Comparison of ENCODE assay signal across 10 cellular contexts in the genomic region with DNA sequence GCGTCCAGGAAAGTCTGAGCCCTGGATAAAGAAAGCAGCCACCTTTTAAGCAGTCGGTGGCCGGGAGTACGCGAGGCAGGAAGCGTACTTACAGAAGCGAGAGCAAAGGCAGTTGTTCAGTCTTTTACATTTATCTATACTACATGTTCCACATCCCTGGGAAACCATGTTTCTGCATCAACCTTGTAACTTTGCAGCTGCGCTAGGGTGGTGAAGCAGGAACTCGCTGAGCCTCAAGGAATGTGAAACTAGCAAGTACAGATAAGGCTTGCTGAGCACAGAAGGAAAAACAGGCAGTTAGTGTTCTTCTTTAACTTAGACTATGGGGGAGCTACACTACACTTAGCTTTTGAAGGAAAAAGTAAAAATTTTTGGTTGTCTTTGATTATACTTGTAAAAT. TPM values are rescaled to one million over a fixed set of nuclear protein-coding genes. Genes with fewer than 3 reads are reported as not detected.
DNase-seq lines count a peak whose midpoint lies in the region; ATAC-seq and TF ChIP-seq lines count a peak whose summit lies in the region.
"Not testable (repeated sequence)": the region's sequence is repeated elsewhere in the genome, so short reads cannot be mapped to it uniquely, and the experiment has no call there.
"Had no signal": no experiment of that assay in that cellular context is flagged by ENCODE, and none has a peak within 500 bp of the region (broad histone marks: within the 10 kb centered on the region; RNA-seq: fewer than 3 reads in every experiment).

No MANE protein-coding gene starts in this region.

- intact Hi-C loops in activated B cell treated with CpG ODN at 0.5 μM for 24 hours (cut with micrococcal nuclease); naive thymus-derived CD4-positive, alpha-beta T cell (cut with micrococcal nuclease): not testable (repeated sequence)
- intact Hi-C loops in left ventricle myocardium inferior (cut with micrococcal nuclease) (loop anchor here (10.0 kb wide), 1 partner anchor 56 kb away; no protein-coding TSS in a partner anchor), testis (cut with DNase I; ENCODE audit: low total_unique reads) (loop anchor here (10.0 kb wide), 1 partner anchor 56 kb away; no protein-coding TSS in a partner anchor)

- not testable (repeated sequence) for H3K9me3 Mint-ChIP-seq in activated B cell treated with CpG ODN at 0.5 μM for 24 hours; activated naive CD8-positive, alpha-beta T cell (ENCODE audit: low read depth); naive thymus-derived CD4-positive, alpha-beta T cell

- not testable (repeated sequence) for H4K20me1 ChIP-seq in BLaER1 treated with 17β-estradiol and CSF1 and Interleukin-3, amounts not matched to agents 10 nM and 100 nM

- POLR2A ChIA-PET in activated B cell treated with CpG ODN at 0.5 μM for 24 hours (lab: Charles Lee) = interaction anchor here (1.2 to 1.3 kb wide), 2 partner anchors 30 to 41 kb away, joined by 3 read pairs; no protein-coding TSS in a partner anchor
- POLR2A ChIA-PET in naive thymus-derived CD4-positive, alpha-beta T cell (lab: Charles Lee) = interaction anchor here (0.8 to 16.9 kb wide), 3 partner anchors 12 to 56 kb away, joined by 3 to 480 read pairs (median 4); no protein-coding TSS in a partner anchor

- 9 to 13% methylated on average over 9 of the region's 9 CpGs for WGBS in testis, 2 donors

- not testable (repeated sequence) for H3K9me3 ChIP-seq in BLaER1 treated with 17β-estradiol and CSF1 and Interleukin-3, amounts not matched to agents 10 nM and 100 nM (replicated peaks in 1 of 11); left ventricle myocardium inferior (replicated peaks); naive thymus-derived CD4-positive, alpha-beta T cell (ENCODE audit: control insufficient read depth in 2 of 3, low read length in 3 of 3); testis

- not testable (repeated sequence) for H3K4me3 ChIP-seq in BLaER1 treated with 17β-estradiol and CSF1 and Interleukin-3, amounts not matched to agents 10 nM and 100 nM; choroid plexus epithelial cell (ENCODE audit: low read depth, low read length); naive thymus-derived CD4-positive, alpha-beta T cell (ENCODE audit: low read length)
- peak overlapping the region; percentile 27 for H3K4me3 ChIP-seq in left ventricle myocardium inferior
- H3K4me3 ChIP-seq in testis = peak overlapping the region in 1 of 2 donors; percentile 27

- peaks cover 16% of the 10 kb centered on the region for H3K4me1 Mint-ChIP-seq in activated B cell treated with CpG ODN at 0.5 μM for 24 hours
- H3K4me1 Mint-ChIP-seq in activated naive CD8-positive, alpha-beta T cell (ENCODE audit: low read depth) = peaks cover 20% of the 10 kb centered on the region
- peaks cover 9 to 48% (median 38%) of the 10 kb centered on the region in 7 donors for H3K4me1 Mint-ChIP-seq in naive thymus-derived CD4-positive, alpha-beta T cell

- H3K4me2 ChIP-seq in BLaER1 treated with 17β-estradiol and CSF1 and Interleukin-3, amounts not matched to agents 10 nM and 100 nM = peak overlapping the region; percentile 33 to 69 (median 56)

- H3K36me3 ChIP-seq in BLaER1 treated with 17β-estradiol and CSF1 and Interleukin-3, amounts not matched to agents 10 nM and 100 nM; left ventricle myocardium inferior; naive thymus-derived CD4-positive, alpha-beta T cell (ENCODE audit: control insufficient read depth in 2 of 3, insufficient read depth in 3 of 3, low read length in 3 of 3); testis (ENCODE audit: low read depth, missing control alignments): not testable (repeated sequence)

- H3K9ac ChIP-seq in BLaER1 treated with 17β-estradiol and CSF1 and Interleukin-3, amounts not matched to agents 10 nM and 100 nM = not testable (repeated sequence)

- DNase-seq in MV-4-11 (lab: John Stamatoyannopoulos, UW) = peak; percentile 73
- not testable (repeated sequence) for DNase-seq in activated B cell treated with CpG ODN at 0.5 μM for 24 hours, left ventricle myocardium inferior
- DNase-seq in choroid plexus epithelial cell (ENCODE audit: low read depth) = peak; percentile 88
- peak in 1 of 9 donors; percentile 28 for DNase-seq in naive thymus-derived CD4-positive, alpha-beta T cell
- peak; percentile 69 for DNase-seq in testis

- CTCF ChIA-PET in activated B cell treated with CpG ODN at 0.5 μM for 24 hours (lab: Charles Lee) = interaction anchor here (9.4 kb wide), 1 partner anchor 57 kb away, joined by 158 read pairs; no protein-coding TSS in a partner anchor
- CTCF ChIA-PET in naive thymus-derived CD4-positive, alpha-beta T cell (lab: Charles Lee) = interaction anchor here (0.7 to 1.2 kb wide), 3 partner anchors 12 to 65 kb away, joined by 3 to 5 read pairs (median 4); no protein-coding TSS in a partner anchor

- not testable (repeated sequence) for TF ChIP-seq CTCF in activated B cell treated with CpG ODN at 0.5 μM for 24 hours (IDR thresholded peaks at IDR 0.05); choroid plexus epithelial cell (conservative IDR thresholded peaks at IDR 0.05; ENCODE audit: low read depth, low read length); left ventricle myocardium inferior (IDR thresholded peaks at IDR 0.05; ENCODE audit: borderline replicate concordance); testis (IDR thresholded peaks at IDR 0.05)

- not testable (repeated sequence) for H3K27me3 Mint-ChIP-seq in activated B cell treated with CpG ODN at 0.5 μM for 24 hours; activated naive CD8-positive, alpha-beta T cell; naive thymus-derived CD4-positive, alpha-beta T cell

- not testable (repeated sequence) for ATAC-seq in activated B cell treated with CpG ODN at 0.5 μM for 24 hours (ENCODE audit: low read depth); naive thymus-derived CD4-positive, alpha-beta T cell

- peaks cover 11 to 18% (median 15%) of the 10 kb centered on the region in 10 experiments for H3K4me1 ChIP-seq in BLaER1 treated with 17β-estradiol and CSF1 and Interleukin-3, amounts not matched to agents 10 nM and 100 nM
- H3K4me1 ChIP-seq in left ventricle myocardium inferior; naive thymus-derived CD4-positive, alpha-beta T cell (ENCODE audit: control insufficient read depth in 2 of 2, insufficient read depth in 2 of 2, low read length in 2 of 2): not testable (repeated sequence)
- H3K4me1 ChIP-seq in testis = peaks cover 43% of the 10 kb centered on the region

- not testable (repeated sequence) for H3K27me3 ChIP-seq in BLaER1 treated with 17β-estradiol and CSF1 and Interleukin-3, amounts not matched to agents 10 nM and 100 nM; left ventricle myocardium inferior (ENCODE audit: low read depth); naive thymus-derived CD4-positive, alpha-beta T cell (ENCODE audit: control insufficient read depth in 2 of 2, insufficient read depth in 2 of 2, low read length in 2 of 2); testis

- H3K36me3 Mint-ChIP-seq in activated B cell treated with CpG ODN at 0.5 μM for 24 hours (ENCODE audit: low read depth); activated naive CD8-positive, alpha-beta T cell; naive thymus-derived CD4-positive, alpha-beta T cell: not testable (repeated sequence)

- H3K4me3 Mint-ChIP-seq in activated B cell treated with CpG ODN at 0.5 μM for 24 hours = peak overlapping the region; percentile 32
- H3K4me3 Mint-ChIP-seq in activated naive CD8-positive, alpha-beta T cell = peak overlapping the region; percentile 40
- peak overlapping the region in 9 of 10 donors; percentile 55 to 85 (median 73) for H3K4me3 Mint-ChIP-seq in naive thymus-derived CD4-positive, alpha-beta T cell

- not testable (repeated sequence) for H3K27ac ChIP-seq in BLaER1 treated with 17β-estradiol and CSF1 and Interleukin-3, amounts not matched to agents 10 nM and 100 nM; left ventricle myocardium inferior (replicated peaks); naive thymus-derived CD4-positive, alpha-beta T cell (ENCODE audit: low read depth, low read length)
- peak overlapping the region; percentile 55 to 69 for H3K27ac ChIP-seq in testis

- not testable (repeated sequence) for H3K27ac Mint-ChIP-seq in activated B cell treated with CpG ODN at 0.5 μM for 24 hours; activated naive CD8-positive, alpha-beta T cell
- H3K27ac Mint-ChIP-seq in naive thymus-derived CD4-positive, alpha-beta T cell = peak overlapping the region in 8 of 9 donors; percentile 3 to 90 (median 78)

- not testable (repeated sequence) for TF ChIP-seq POLR2A in testis (IDR thresholded peaks at IDR 0.05)

RNA-seq across cellular contexts. Expression of gene STARD5, which starts 7.2 kb away (rescaled TPM):
- 10.5 and 14.3 TPM in 2 replicates for total RNA-seq in activated B cell treated with CpG ODN at 0.5 μM for 24 hours
- total RNA-seq in left ventricle myocardium inferior = 2.5 TPM
- total RNA-seq in naive thymus-derived CD4-positive, alpha-beta T cell = 10 to 100 TPM in 3 of 5 experiments, 1 to 10 TPM in 2; 5.0 to 11.7 (median 10.1) TPM
- polyA plus RNA-seq in naive thymus-derived CD4-positive, alpha-beta T cell = 10 to 100 TPM in 1 of 2 donors, 1 to 10 TPM in 1; 5.2 to 13.5 TPM
- 10 to 100 TPM; 15.7 to 16.2 TPM for total RNA-seq in testis
- 8.7 TPM for polyA plus RNA-seq in testis (ENCODE audit: insufficient read depth, low read depth, low replicate concordance)

RNA-seq across cellular contexts. Expression of gene TMC3, which starts 42.9 kb away (rescaled TPM):
- total RNA-seq in activated B cell treated with CpG ODN at 0.5 μM for 24 hours = not detected in 2 replicates
- not detected for total RNA-seq in left ventricle myocardium inferior
- not detected for total RNA-seq in naive thymus-derived CD4-positive, alpha-beta T cell
- not detected for polyA plus RNA-seq in naive thymus-derived CD4-positive, alpha-beta T cell
- total RNA-seq in testis = under 1 TPM; 0.16 to 0.31 TPM
- 0.26 TPM for polyA plus RNA-seq in testis (ENCODE audit: insufficient read depth, low read depth, low replicate concordance)
- total RNA-seq: A172, Daoy had no signal
